Comparison of ENCODE assay signal across 8 cellular contexts in the genomic region with DNA sequence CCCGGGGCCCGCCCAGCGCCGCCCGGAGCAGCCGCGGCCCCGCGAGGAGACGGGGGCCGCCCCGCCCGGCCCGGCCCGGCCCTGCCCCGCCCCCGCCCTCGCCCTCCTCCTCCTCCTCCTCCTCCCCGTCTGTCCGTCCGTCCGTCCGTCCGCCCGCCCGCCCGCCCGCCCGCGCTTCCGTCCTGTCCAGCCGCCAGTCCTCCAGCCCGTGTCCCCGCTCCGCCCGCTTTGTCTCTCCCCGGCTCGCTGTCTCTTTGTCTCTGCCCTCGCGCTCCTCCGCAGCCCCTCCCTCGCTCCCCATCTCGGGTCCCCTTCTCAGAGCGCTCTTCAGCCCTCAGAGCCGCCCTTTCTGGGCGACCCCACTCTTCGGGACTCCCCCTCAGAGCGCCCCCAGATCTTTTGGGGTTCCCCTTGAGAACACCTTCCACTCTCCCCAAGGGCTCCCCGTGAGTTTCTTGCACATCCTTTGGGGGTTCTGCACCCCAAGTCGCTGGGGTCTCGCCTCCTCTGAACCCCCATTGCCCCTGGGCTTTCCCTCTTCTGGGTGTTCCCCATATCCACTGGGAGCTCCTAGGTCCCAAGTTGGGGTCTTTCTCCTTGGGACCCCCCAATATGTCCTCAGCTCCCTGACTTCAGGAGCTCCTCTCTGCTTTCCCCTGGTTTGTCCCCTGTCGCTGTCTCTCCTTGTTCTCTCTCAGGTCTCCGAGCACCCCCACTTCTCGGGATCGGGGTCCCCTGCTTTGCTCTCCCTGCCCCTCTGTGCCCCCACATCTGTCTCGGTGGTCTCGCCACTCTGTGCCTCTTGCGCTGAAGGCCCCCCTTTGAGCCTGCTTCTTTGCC.
DNase-seq lines count a peak whose midpoint lies in the region; ATAC-seq, FAIRE-seq and TF ChIP-seq lines count a peak whose summit lies in the region.

No MANE protein-coding gene starts in this region.

- no peaks in the 10 kb centered on the region for H3K36me3 ChIP-seq in CD4-positive, CD25-positive, alpha-beta regulatory T cell (ENCODE audit: control insufficient read depth, insufficient read depth, low read length)
- H3K36me3 ChIP-seq in Loucy (ENCODE audit: insufficient read depth, low read length) (no peaks in the 10 kb centered on the region), H1 (ENCODE audit: control insufficient read depth in 2 of 4, insufficient read depth in 4 of 4, low read length in 3 of 4) (no peaks in the 10 kb centered on the region), mesenchymal stem cell (ENCODE audit: control insufficient read depth in 1 of 2, insufficient read depth in 2 of 2, low read depth in 1 of 2, low read length in 2 of 2) (peaks cover 10 to 11% of the 10 kb centered on the region in 2 experiments), thoracic aorta (no peaks in the 10 kb centered on the region)

- peak overlapping the region; percentile 48 for H3K18ac ChIP-seq in H1 (ENCODE audit: extremely low read depth, low read length)
- H3K18ac ChIP-seq in mesenchymal stem cell (ENCODE audit: low read depth in 1 of 2, low read length in 2 of 2), result peak overlapping the region; percentile 86 to 95

- no peak overlapping the region for H2BK20ac ChIP-seq in H1 (ENCODE audit: low read length)

- POLR2A ChIA-PET in activated CD4-positive, alpha-beta memory T cell treated with anti-CD3 and anti-CD28 coated beads, Interleukin-2, amount 10 ng/mL, durations not matched to agents 7 days and 5 days (lab: Charles Lee), result interaction anchor here (0.6 to 1.4 kb wide), 6 partner anchors 9 to 508 kb away, joined by 3 to 6 read pairs (median 3); partner anchors contain the start of gene RAB5IF
- POLR2A ChIA-PET in H1 (lab: Charles Lee; ENCODE audit: partially characterized antibody), result interaction anchor here (0.6 to 1.8 kb wide), 10 partner anchors 9 to 384 kb away, joined by 3 to 11 read pairs (median 3); no protein-coding TSS in a partner anchor

- H2AK5ac ChIP-seq in H1 (ENCODE audit: low read depth, low read length), result no peak overlapping the region
- H2AK5ac ChIP-seq in mesenchymal stem cell (ENCODE audit: low read length, severe bottlenecking), result peak overlapping the region; percentile 88

- H2BK15ac ChIP-seq in H1 (ENCODE audit: low read length), result no peak overlapping the region
- no peak overlapping the region for H2BK15ac ChIP-seq in mesenchymal stem cell (ENCODE audit: low read depth, poor library complexity, severe bottlenecking)

- no peak overlapping the region for H4K5ac ChIP-seq in H1 (ENCODE audit: insufficient read length, low read depth, low read length)

- H3K4me1 Mint-ChIP-seq in CD4-positive, CD25-positive, alpha-beta regulatory T cell, result peaks cover 0 to 58% (median 40%) of the 10 kb centered on the region in 4 donors
- peaks cover 57% of the 10 kb centered on the region for H3K4me1 Mint-ChIP-seq in activated CD4-positive, alpha-beta memory T cell treated with anti-CD3 and anti-CD28 coated beads, Interleukin-2, amount 10 ng/mL, durations not matched to agents 7 days and 5 days

- H4K91ac ChIP-seq in H1 (replicated peaks; ENCODE audit: insufficient read length, low read length), result no peak overlapping the region
- H4K91ac ChIP-seq in mesenchymal stem cell (ENCODE audit: low read length), result peak overlapping the region; percentile 93

- no peaks in the 10 kb centered on the region for H3K36me3 Mint-ChIP-seq in CD4-positive, CD25-positive, alpha-beta regulatory T cell
- H3K36me3 Mint-ChIP-seq in activated CD4-positive, alpha-beta memory T cell treated with anti-CD3 and anti-CD28 coated beads, Interleukin-2, amount 10 ng/mL, durations not matched to agents 7 days and 5 days (ENCODE audit: low read depth), result peaks cover 6% of the 10 kb centered on the region

- H3K4me1 ChIP-seq in CD4-positive, CD25-positive, alpha-beta regulatory T cell (ENCODE audit: control insufficient read depth, insufficient read depth, low read length, poor library complexity, severe bottlenecking), result peaks cover 56% of the 10 kb centered on the region
- H3K4me1 ChIP-seq in Loucy (ENCODE audit: insufficient read depth, low read length, poor library complexity, severe bottlenecking) (peaks cover 49% of the 10 kb centered on the region), H1 (replicated peaks in 1 of 4; ENCODE audit: control insufficient read depth in 3 of 4, insufficient read depth in 4 of 4, low read length in 3 of 4) (peaks cover 11 to 33% (median 19%) of the 10 kb centered on the region in 4 experiments), mesenchymal stem cell (ENCODE audit: control insufficient read depth, insufficient read depth, low read depth, low read length) (peaks cover 30% of the 10 kb centered on the region), thoracic aorta (ENCODE audit: control insufficient read depth in 1 of 2, low read depth in 2 of 2) (peaks cover 38 to 46% of the 10 kb centered on the region in 2 donors)

- H3K27me3 ChIP-seq in CD4-positive, CD25-positive, alpha-beta regulatory T cell (ENCODE audit: control insufficient read depth, insufficient read depth, low read length), result no peaks in the 10 kb centered on the region
- H3K27me3 ChIP-seq in Loucy (ENCODE audit: insufficient read depth, low read length, poor library complexity, severe bottlenecking) (no peaks in the 10 kb centered on the region), H1 (replicated peaks in 1 of 4; ENCODE audit: control insufficient read depth in 3 of 4, extremely low read depth in 1 of 4, insufficient read depth in 3 of 4, low read length in 3 of 4) (no peaks in the 10 kb centered on the region; a peak in 1 of 7 replicates), mesenchymal stem cell (ENCODE audit: control insufficient read depth in 1 of 2, insufficient read depth in 1 of 2, low read length in 2 of 2) (no peaks in the 10 kb centered on the region), thoracic aorta (replicated peaks; ENCODE audit: insufficient read depth) (no peaks in the 10 kb centered on the region)

- peak overlapping the region; percentile 92 to 98 (median 95) for H3K4me3 Mint-ChIP-seq in CD4-positive, CD25-positive, alpha-beta regulatory T cell
- peak overlapping the region; percentile 91 for H3K4me3 Mint-ChIP-seq in activated CD4-positive, alpha-beta memory T cell treated with anti-CD3 and anti-CD28 coated beads, Interleukin-2, amount 10 ng/mL, durations not matched to agents 7 days and 5 days

- H2BK12ac ChIP-seq in H1 (ENCODE audit: low read depth, low read length) (0 out of 2 replicates have a peak overlapping the region, but pooled peaks have one; percentile 39), mesenchymal stem cell (ENCODE audit: low read length in 2 of 2) (peak overlapping the region; percentile 41 to 71)

- H3K9me3 Mint-ChIP-seq in CD4-positive, CD25-positive, alpha-beta regulatory T cell, result no peaks in the 10 kb centered on the region
- H3K9me3 Mint-ChIP-seq in activated CD4-positive, alpha-beta memory T cell treated with anti-CD3 and anti-CD28 coated beads, Interleukin-2, amount 10 ng/mL, durations not matched to agents 7 days and 5 days, result no peaks in the 10 kb centered on the region

- peak overlapping the region; percentile 95 to 97 (median 97) for H3K27ac Mint-ChIP-seq in CD4-positive, CD25-positive, alpha-beta regulatory T cell
- H3K27ac Mint-ChIP-seq in activated CD4-positive, alpha-beta memory T cell treated with anti-CD3 and anti-CD28 coated beads, Interleukin-2, amount 10 ng/mL, durations not matched to agents 7 days and 5 days, result peak overlapping the region; percentile 75

- peak overlapping the region; percentile 91 for H3K27ac ChIP-seq in CD4-positive, CD25-positive, alpha-beta regulatory T cell (ENCODE audit: insufficient read depth, low read length, poor library complexity, severe bottlenecking)
- H3K27ac ChIP-seq in H1 (ENCODE audit: low read depth, low read length), result no peak overlapping the region; the same call in 1 of the 2 replicates
- peak overlapping the region; percentile 84 for H3K27ac ChIP-seq in mesenchymal stem cell (ENCODE audit: low read length, poor library complexity, severe bottlenecking)
- H3K27ac ChIP-seq in thoracic aorta, result peak overlapping the region; percentile 97 to 100

- TF ChIP-seq POLR2A in H1 (IDR thresholded peaks at IDR 0.05; ENCODE audit: control extremely low read depth in 1 of 2, low read depth in 2 of 2, low read length in 2 of 2), result no peak; a peak in 2 of 3 replicates

- FAIRE-seq in H1 (lab: Jason Lieb, UNC), result no peak

- H3K23ac ChIP-seq in H1 (ENCODE audit: insufficient read length) (no peak overlapping the region), mesenchymal stem cell (ENCODE audit: low read length in 2 of 2) (peak overlapping the region in 1 of 2 experiments; percentile 77)

- H3K79me1 ChIP-seq in H1 (ENCODE audit: low read depth, low read length) (peaks cover 15% of the 10 kb centered on the region), mesenchymal stem cell (replicated peaks; ENCODE audit: low read length, poor library complexity, severe bottlenecking) (no peaks in the 10 kb centered on the region)

- H4K8ac ChIP-seq in H1 (ENCODE audit: extremely low read depth, insufficient read depth, low read length), result 0 out of 2 replicates have a peak overlapping the region, but pooled peaks have one; percentile 73
- H4K8ac ChIP-seq in mesenchymal stem cell (ENCODE audit: low read length), result peak overlapping the region; percentile 89

- no peaks in the 10 kb centered on the region for H3K9me2 ChIP-seq in Loucy (replicated peaks; ENCODE audit: low read depth, low read length)

- no peaks in the 10 kb centered on the region; the same call in 1 of the 2 replicates for H3F3A ChIP-seq in Loucy (ENCODE audit: low read depth)

- peaks cover 32% of the 10 kb centered on the region for H4K20me1 ChIP-seq in Loucy (ENCODE audit: insufficient read depth, low read length, poor library complexity, severe bottlenecking)
- H4K20me1 ChIP-seq in H1 (replicated peaks in 1 of 2; ENCODE audit: control insufficient read depth in 1 of 2, insufficient read depth in 2 of 2, low read length in 2 of 2), result peaks cover 17 to 24% of the 10 kb centered on the region in 2 experiments

- H2BK120ac ChIP-seq in H1 (replicated peaks; ENCODE audit: low read depth, low read length), result no peak overlapping the region
- peak overlapping the region; percentile 89 for H2BK120ac ChIP-seq in mesenchymal stem cell (ENCODE audit: low read depth, low read length)

- TF ChIP-seq EP300 in H1 (IDR thresholded peaks at IDR 0.05; ENCODE audit: borderline replicate concordance in 1 of 2, low read depth in 2 of 2, low read length in 2 of 2), result no peak

- H3K9ac ChIP-seq in Loucy (ENCODE audit: low read depth, low read length, poor library complexity, severe bottlenecking) (peak overlapping the region; percentile 88), H1 (replicated peaks in 1 of 4; ENCODE audit: extremely low read depth in 1 of 4, low read depth in 3 of 4, low read length in 3 of 4) (peak overlapping the region; percentile 56 to 77 (median 63)), mesenchymal stem cell (ENCODE audit: low read length) (peak overlapping the region; percentile 100)

- H3K27me3 Mint-ChIP-seq in CD4-positive, CD25-positive, alpha-beta regulatory T cell, result peaks cover 6% of the 10 kb centered on the region
- no peaks in the 10 kb centered on the region for H3K27me3 Mint-ChIP-seq in activated CD4-positive, alpha-beta memory T cell treated with anti-CD3 and anti-CD28 coated beads, Interleukin-2, amount 10 ng/mL, durations not matched to agents 7 days and 5 days

- H3K4ac ChIP-seq in H1 (replicated peaks; ENCODE audit: insufficient read length, low read depth, low read length) (no peak overlapping the region), mesenchymal stem cell (ENCODE audit: low read depth in 1 of 2, low read length in 2 of 2) (peak overlapping the region; percentile 85 to 96)

- H3K79me2 ChIP-seq in Loucy (ENCODE audit: insufficient read depth, low read length) (peaks cover 44% of the 10 kb centered on the region), H1 (ENCODE audit: control insufficient read depth in 1 of 2, insufficient read depth in 2 of 2, low read length in 2 of 2) (peaks cover 17 to 41% of the 10 kb centered on the region in 2 experiments)

- peak overlapping the region; percentile 56 for H3K56ac ChIP-seq in H1 (replicated peaks; ENCODE audit: insufficient read length, low read depth, low read length)

- DNase-seq in CD4-positive, CD25-positive, alpha-beta regulatory T cell, result peak; percentile 40 to 48 (median 43)
- DNase-seq in activated CD4-positive, alpha-beta memory T cell treated with anti-CD3 and anti-CD28 coated beads, Interleukin-2, amount 10 ng/mL, durations not matched to agents 7 days and 5 days, result peak; percentile 46
- peak in 1 of 2 experiments; percentile 62 for DNase-seq in H1 (ENCODE audit: low read depth in 1 of 2, low spot score in 2 of 2)
- peak; percentile 51 for DNase-seq in mesenchymal stem cell
- DNase-seq in thoracic aorta (ENCODE audit: low spot score), result no peak
- DNase-seq in NCI-H1048 (lab: John Stamatoyannopoulos, UW), result no peak

- H2BK5ac ChIP-seq in H1 (ENCODE audit: low read depth, low read length) (no peak overlapping the region; the same call in 1 of the 2 replicates), mesenchymal stem cell (ENCODE audit: low read depth, low read length, poor library complexity, severe bottlenecking) (peak overlapping the region; percentile 77)

- TF ChIP-seq CTCF in Loucy (conservative IDR thresholded peaks at IDR 0.05; ENCODE audit: low read length), result no peak
- no peak for TF ChIP-seq CTCF in H1 (IDR thresholded peaks at IDR 0.05; ENCODE audit: control extremely low read depth in 1 of 3, insufficient read depth in 1 of 3, low read depth in 1 of 3, low read length in 3 of 3)
- TF ChIP-seq CTCF in thoracic aorta (IDR thresholded peaks at IDR 0.05), result no peak

- H3K9me3 ChIP-seq in CD4-positive, CD25-positive, alpha-beta regulatory T cell (ENCODE audit: control insufficient read depth in 2 of 2, low read length in 2 of 2), result no peaks in the 10 kb centered on the region
- H3K9me3 ChIP-seq in Loucy (ENCODE audit: insufficient read depth, low read depth, low read length) (no peaks in the 10 kb centered on the region), H1 (ENCODE audit: insufficient read depth in 2 of 2, low read depth in 1 of 2, low read length in 1 of 2) (no peaks in the 10 kb centered on the region), mesenchymal stem cell (ENCODE audit: control insufficient read depth, low read length) (no peaks in the 10 kb centered on the region), thoracic aorta (no peaks in the 10 kb centered on the region)

- CTCF ChIA-PET in activated CD4-positive, alpha-beta memory T cell treated with anti-CD3 and anti-CD28 coated beads, Interleukin-2, amount 10 ng/mL, durations not matched to agents 7 days and 5 days (lab: Charles Lee), result interaction anchor here (0.7 to 1.1 kb wide), 3 partner anchors 9 to 31 kb away, joined by 3 to 4 read pairs (median 3); no protein-coding TSS in a partner anchor
- CTCF ChIA-PET in H1 (lab: Charles Lee; ENCODE audit: partially characterized antibody), result interaction anchor here (0.8 to 1.4 kb wide), 2 partner anchors 22 to 30 kb away, joined by 3 read pairs; no protein-coding TSS in a partner anchor

- H3K23me2 ChIP-seq in H1 (ENCODE audit: low read depth, low read length), result peaks cover 7% of the 10 kb centered on the region

- 3% methylated on average over 22 of the region's 58 CpGs; no CpG with 5 or more reads in 1 of the 2 experiments for WGBS in H1 (ENCODE audit: extremely low coverage in 1 of 2, insufficient coverage in 1 of 2, insufficient read length in 1 of 2, insufficient replicate concordance in 2 of 2, low coverage in 1 of 2, low lambda C conversion rate in 2 of 2, missing lambda C conversion rate in 1 of 2), 2 experiments
- under 1% methylated on average over 26 of the region's 58 CpGs for WGBS in mesenchymal stem cell

- peak in 1 of 2 donors; percentile 30 for ATAC-seq in CD4-positive, CD25-positive, alpha-beta regulatory T cell (ENCODE audit: low read depth in 2 of 2)
- ATAC-seq in GM19467 (IDR thresholded peaks at IDR 0.05; ENCODE audit: unreplicated experiment), result peak; percentile 28
- no peak for ATAC-seq in thoracic aorta (ENCODE audit: insufficient number of reproducible peaks, low FRiP score, low read depth)

- H3K4me2 ChIP-seq in Loucy (ENCODE audit: low read depth, low read length, poor library complexity, severe bottlenecking), result peak overlapping the region; percentile 99
- H3K4me2 ChIP-seq in H1 (ENCODE audit: insufficient read depth in 1 of 2, low read depth in 2 of 2, low read length in 2 of 2), result peak overlapping the region; percentile 91 to 97
- H3K4me2 ChIP-seq in mesenchymal stem cell (ENCODE audit: low read length, poor library complexity, severe bottlenecking), result peak overlapping the region; percentile 93

- peak overlapping the region; percentile 82 for H2AFZ ChIP-seq in Loucy (ENCODE audit: low read length)
- H2AFZ ChIP-seq in H1 (ENCODE audit: low read length), result no peak overlapping the region
- no peak overlapping the region for H2AFZ ChIP-seq in mesenchymal stem cell (ENCODE audit: low read depth, low read length)

- no peak for TF ChIP-seq RAD21 in H1 (IDR thresholded peaks at IDR 0.05 in 1 of 2, conservative IDR thresholded peaks at IDR 0.05 in 1 of 2; ENCODE audit: low read depth in 2 of 2, low read length in 2 of 2)

- no peak overlapping the region for H3K14ac ChIP-seq in H1 (ENCODE audit: insufficient read length)
- H3K14ac ChIP-seq in mesenchymal stem cell (ENCODE audit: low read length in 2 of 2), result peak overlapping the region in 1 of 2 experiments; percentile 74

- peak overlapping the region; percentile 80 for H3K4me3 ChIP-seq in CD4-positive, CD25-positive, alpha-beta regulatory T cell (ENCODE audit: low read depth, low read length)
- H3K4me3 ChIP-seq in Loucy (ENCODE audit: low read length, poor library complexity, severe bottlenecking), result peak overlapping the region; percentile 84
- H3K4me3 ChIP-seq in H1 (ENCODE audit: extremely low read depth in 1 of 4, insufficient read depth in 2 of 4, low read depth in 3 of 4, low read length in 4 of 4), result peak overlapping the region; percentile 75 to 99 (median 88)
- H3K4me3 ChIP-seq in mesenchymal stem cell (ENCODE audit: insufficient read depth in 1 of 2, low read depth in 1 of 2, low read length in 2 of 2), result peak overlapping the region; percentile 75 to 99
- H3K4me3 ChIP-seq in thoracic aorta, result peak overlapping the region; percentile 83

Comparison
In these comparisons a context has a peak if more than half of its experiments do, and no peak if none do; other contexts are left out.
1. DNase-seq: peak in CD4-positive, CD25-positive, alpha-beta regulatory T cell (3 of 3), activated CD4-positive, alpha-beta memory T cell treated with anti-CD3 and anti-CD28 coated beads, Interleukin-2, amount 10 ng/mL, durations not matched to agents 7 days and 5 days (single experiment) and mesenchymal stem cell (single experiment); none in thoracic aorta (single experiment) and NCI-H1048 (single experiment).
2. Peak in every context shown above with its lines, with median percentiles within 50 percentile points of each other: H3K4me3 ChIP-seq, H3K4me2 ChIP-seq and H3K9ac ChIP-seq.